Comparison of ENCODE assay signal across 1 cellular context in genomic region chr17:79833744-79834574, GRCh38.
TF ChIP-seq lines count a peak whose summit lies in the region.

No MANE protein-coding gene starts in this region.

TF ChIP-seq in H1, 55 proteins besides CTCF, POLR2A, EP300 and RAD21:
- no peak for TF ChIP-seq SIRT6 (IDR thresholded peaks at IDR 0.05; ENCODE audit: low read length)
- no peak for TF ChIP-seq MAFK (IDR thresholded peaks at IDR 0.05; ENCODE audit: low read depth, low read length)
- TF ChIP-seq RBBP5 (IDR thresholded peaks at IDR 0.05; ENCODE audit: borderline replicate concordance, low read depth, low read length), result 0 out of 2 replicates have a peak, but pooled peaks have one; percentile 17
- TF ChIP-seq EZH2 (IDR thresholded peaks at IDR 0.05; ENCODE audit: low read depth, low read length, severe bottlenecking), result peak; percentile 90
- TF ChIP-seq SUZ12 (IDR thresholded peaks at IDR 0.05; ENCODE audit: low read length), result peak; percentile 93
- TF ChIP-seq BRCA1 (IDR thresholded peaks at IDR 0.05; ENCODE audit: low read depth, low read length), result no peak
- no peak for TF ChIP-seq TAF1 (IDR thresholded peaks at IDR 0.05; ENCODE audit: low read depth, low read length)
- 0 out of 2 replicates have a peak, but pooled peaks have one; percentile 7 for TF ChIP-seq CREB1 (IDR thresholded peaks at IDR 0.05)
- no peak for TF ChIP-seq HDAC6 (IDR thresholded peaks at IDR 0.05; ENCODE audit: low read depth, low read length)
- peak; percentile 90 for TF ChIP-seq RNF2 (IDR thresholded peaks at IDR 0.05; ENCODE audit: borderline replicate concordance, low read depth, low read length, missing control alignments, poor library complexity, severe bottlenecking)
